Comparison of ENCODE assay signal across 8 cellular contexts in the genomic region with DNA sequence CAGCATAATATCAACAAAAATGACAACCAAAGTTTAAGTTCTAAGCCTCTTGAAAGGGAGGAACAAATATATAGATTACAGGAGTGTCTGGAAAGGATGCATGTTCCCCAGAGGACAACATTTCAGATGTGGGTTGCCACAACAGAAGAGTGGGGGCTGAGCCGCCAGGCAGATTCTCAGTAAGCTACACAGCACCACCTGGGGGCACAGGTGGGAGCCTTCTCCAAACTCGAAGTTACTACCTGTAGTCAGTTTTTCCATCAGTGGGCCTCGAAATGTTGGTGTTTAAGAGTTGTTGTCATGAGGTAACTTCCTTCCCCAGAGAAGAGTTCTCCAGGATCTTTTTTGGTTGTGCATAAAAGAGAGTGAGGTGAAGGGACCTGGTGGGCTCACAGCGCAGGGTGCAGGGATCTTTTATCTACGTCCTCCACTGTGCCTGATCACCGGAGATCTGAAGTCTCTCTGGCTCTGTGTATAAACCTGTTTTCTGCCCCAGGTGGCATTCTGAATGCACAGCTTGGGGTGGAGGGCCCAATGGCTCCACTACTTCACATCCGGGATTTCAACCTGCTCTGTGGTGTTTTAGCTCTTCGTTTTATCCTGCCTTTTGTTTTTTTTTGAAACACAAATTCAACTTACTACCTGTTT. TPM values are rescaled to one million over a fixed set of nuclear protein-coding genes. Genes with fewer than 3 reads are reported as not detected.
DNase-seq lines count a peak whose midpoint lies in the region; ATAC-seq and FAIRE-seq lines count a peak whose summit lies in the region.

No MANE protein-coding gene starts in this region.

- H3K27me3 ChIP-seq in CD4-positive, CD25-positive, alpha-beta regulatory T cell (ENCODE audit: control insufficient read depth, insufficient read depth, low read length): no peaks in the 10 kb centered on the region

- H3K4me1 Mint-ChIP-seq in CD4-positive, CD25-positive, alpha-beta regulatory T cell: peaks cover 18 to 68% (median 34%) of the 10 kb centered on the region in 4 donors
- H3K4me1 Mint-ChIP-seq in activated naive CD8-positive, alpha-beta T cell treated with anti-CD3 and anti-CD28 coated beads, Interleukin-2, amount 50 U/mL, for 24 hours: peaks cover 54% of the 10 kb centered on the region

- H3K27ac ChIP-seq in CD4-positive, CD25-positive, alpha-beta regulatory T cell (ENCODE audit: insufficient read depth, low read length, poor library complexity, severe bottlenecking): no peak overlapping the region

- H3K4me1 ChIP-seq in CD4-positive, CD25-positive, alpha-beta regulatory T cell (ENCODE audit: control insufficient read depth, insufficient read depth, low read length, poor library complexity, severe bottlenecking): peaks cover 14% of the 10 kb centered on the region

- no peaks in the 10 kb centered on the region for H3K9me3 Mint-ChIP-seq in CD4-positive, CD25-positive, alpha-beta regulatory T cell
- no peaks in the 10 kb centered on the region for H3K9me3 Mint-ChIP-seq in activated naive CD8-positive, alpha-beta T cell treated with anti-CD3 and anti-CD28 coated beads, Interleukin-2, amount 50 U/mL, for 24 hours

- peak overlapping the region in 2 of 3 donors; percentile 45 to 70 for H3K27ac Mint-ChIP-seq in CD4-positive, CD25-positive, alpha-beta regulatory T cell
- H3K27ac Mint-ChIP-seq in activated naive CD8-positive, alpha-beta T cell treated with anti-CD3 and anti-CD28 coated beads, Interleukin-2, amount 50 U/mL, for 24 hours: no peak overlapping the region

- peak; percentile 82 for FAIRE-seq in GM19239 (lab: Jason Lieb, UNC)

- no peak overlapping the region for H3K4me3 ChIP-seq in CD4-positive, CD25-positive, alpha-beta regulatory T cell (ENCODE audit: low read depth, low read length)
- H3K4me3 ChIP-seq in Jurkat, Clone E6-1 (ENCODE audit: low read length): no peak overlapping the region

- no peaks in the 10 kb centered on the region for H3K36me3 ChIP-seq in CD4-positive, CD25-positive, alpha-beta regulatory T cell (ENCODE audit: control insufficient read depth, insufficient read depth, low read length)

- peak in 1 of 2 donors; percentile 39 for ATAC-seq in CD4-positive, CD25-positive, alpha-beta regulatory T cell (ENCODE audit: low read depth in 2 of 2)
- ATAC-seq in activated naive CD8-positive, alpha-beta T cell treated with anti-CD3 and anti-CD28 coated beads, Interleukin-2, amount 50 U/mL, for 24 hours: peak; percentile 50

- no peaks in the 10 kb centered on the region for H3K27me3 Mint-ChIP-seq in CD4-positive, CD25-positive, alpha-beta regulatory T cell
- peaks cover under 1% of the 10 kb centered on the region for H3K27me3 Mint-ChIP-seq in activated naive CD8-positive, alpha-beta T cell treated with anti-CD3 and anti-CD28 coated beads, Interleukin-2, amount 50 U/mL, for 24 hours

- DNase-seq in CD4-positive, CD25-positive, alpha-beta regulatory T cell: peak in 2 of 3 donors; percentile 35 to 41
- no peak for DNase-seq in GM19239 (ENCODE audit: insufficient read length, low spot score)
- DNase-seq in Jurkat, Clone E6-1 (ENCODE audit: low read depth, low spot score): peak; percentile 73
- DNase-seq in activated naive CD8-positive, alpha-beta T cell treated with anti-CD3 and anti-CD28 coated beads, Interleukin-2, amount 50 U/mL, for 24 hours: peak; percentile 30
- DNase-seq in stimulated activated CD8-positive, alpha-beta memory T cell treated with anti-CD3 and anti-CD28 coated beads, Interleukin-15, amount 100 ng/mL, for 4 hours (ENCODE audit: low read depth in 2 of 2): peak; percentile 27 to 32
- no peak for DNase-seq in HK-2 (ENCODE audit: unreplicated experiment)
- no peak for DNase-seq in cortex of kidney (lab: John Stamatoyannopoulos, UW)
- no peak for DNase-seq in mesenteric fat pad (ENCODE audit: low spot score)

- peak overlapping the region in 2 of 4 donors; percentile 2 to 17 for H3K4me3 Mint-ChIP-seq in CD4-positive, CD25-positive, alpha-beta regulatory T cell
- H3K4me3 Mint-ChIP-seq in activated naive CD8-positive, alpha-beta T cell treated with anti-CD3 and anti-CD28 coated beads, Interleukin-2, amount 50 U/mL, for 24 hours: no peak overlapping the region

- H3K9me3 ChIP-seq in CD4-positive, CD25-positive, alpha-beta regulatory T cell (ENCODE audit: control insufficient read depth in 2 of 2, low read length in 2 of 2): no peaks in the 10 kb centered on the region

- peaks cover 5% of the 10 kb centered on the region for H3K36me3 Mint-ChIP-seq in CD4-positive, CD25-positive, alpha-beta regulatory T cell
- peaks cover 12% of the 10 kb centered on the region for H3K36me3 Mint-ChIP-seq in activated naive CD8-positive, alpha-beta T cell treated with anti-CD3 and anti-CD28 coated beads, Interleukin-2, amount 50 U/mL, for 24 hours (ENCODE audit: low read depth)

RNA-seq across cellular contexts. Expression of gene STS, which starts 58.4 kb away (rescaled TPM):
- 1.6 TPM for total RNA-seq in CD4-positive, CD25-positive, alpha-beta regulatory T cell
- 1 to 10 TPM in 3 of 4 donors, under 1 TPM in 1; 0.54 to 1.3 (median 1.2) TPM for polyA plus RNA-seq in CD4-positive, CD25-positive, alpha-beta regulatory T cell
- polyA plus RNA-seq in Jurkat, Clone E6-1 (2012; ENCODE audit: insufficient read depth, insufficient read length): 1.8 TPM
- 30.8 TPM for total RNA-seq in mesenteric fat pad

RNA-seq across cellular contexts. Expression of gene PUDP, which starts 58.9 kb away (rescaled TPM):
- total RNA-seq in CD4-positive, CD25-positive, alpha-beta regulatory T cell: 14.9 TPM
- 10 to 100 TPM; 20.1 to 26.4 (median 23.3) TPM for polyA plus RNA-seq in CD4-positive, CD25-positive, alpha-beta regulatory T cell
- 34.2 TPM for polyA plus RNA-seq in Jurkat, Clone E6-1 (2012; ENCODE audit: insufficient read depth, insufficient read length)
- 15.5 TPM for total RNA-seq in mesenteric fat pad

Comparison
In these comparisons a context has a peak if more than half of its experiments do, and no peak if none do; other contexts are left out.
1. DNase-seq: peak in CD4-positive, CD25-positive, alpha-beta regulatory T cell (2 of 3), Jurkat, Clone E6-1 (single experiment), activated naive CD8-positive, alpha-beta T cell treated with anti-CD3 and anti-CD28 coated beads, Interleukin-2, amount 50 U/mL, for 24 hours (single experiment) and stimulated activated CD8-positive, alpha-beta memory T cell treated with anti-CD3 and anti-CD28 coated beads, Interleukin-15, amount 100 ng/mL, for 4 hours (2 of 2); none in GM19239 (single experiment), HK-2 (single experiment), cortex of kidney (single experiment) and mesenteric fat pad (single experiment).
2. RNA of gene STS, which starts 58.4 kb away (total RNA-seq): 30.8 TPM in mesenteric fat pad (single experiment); 1.6 TPM in CD4-positive, CD25-positive, alpha-beta regulatory T cell (single experiment); every median in the first group is over 10 times any median in the second.